12 cellular contexts compared by ENCODE assay signal in the genomic region with DNA sequence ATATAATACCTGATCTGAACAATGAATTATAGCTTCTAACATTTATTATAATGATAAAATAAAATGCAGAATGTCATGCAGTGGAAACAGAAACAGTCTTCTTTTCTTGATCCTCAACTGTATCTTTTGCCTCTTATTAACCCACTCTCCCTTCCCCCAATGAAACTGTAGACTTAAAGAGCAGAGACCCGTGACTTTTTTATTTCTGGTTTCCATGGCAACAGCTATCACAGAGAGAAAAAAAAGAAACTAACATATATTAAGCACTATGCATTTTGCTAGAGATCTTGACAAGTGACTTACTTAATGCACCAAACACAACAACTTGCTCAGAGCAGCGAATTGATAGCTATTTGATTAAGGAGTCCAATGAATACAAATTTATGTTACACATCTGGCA.
"Had no signal": no experiment of that assay in that cellular context is flagged by ENCODE, and none has a peak within 500 bp of the region (broad histone marks: within the 10 kb centered on the region; RNA-seq: fewer than 3 reads in every experiment).

No MANE protein-coding gene starts in this region.

- H3K4me3 ChIP-seq: coronary artery, gastrocnemius medialis, right atrium auricular region, smooth muscle cell, uterus had no signal

- H3K4me3 Mint-ChIP-seq: activated naive CD4-positive, alpha-beta T cell treated with anti-CD3 and anti-CD28 coated beads for 36 hours; WTC11 had no signal

- H3K9me3 Mint-ChIP-seq: activated naive CD4-positive, alpha-beta T cell treated with anti-CD3 and anti-CD28 coated beads for 36 hours had no signal

- H3K27ac Mint-ChIP-seq: activated naive CD4-positive, alpha-beta T cell treated with anti-CD3 and anti-CD28 coated beads for 36 hours; WTC11 had no signal

- H3K36me3 ChIP-seq: gastrocnemius medialis, right atrium auricular region, uterus had no signal

- DNase-seq: activated CD4-positive, alpha-beta T cell treated with anti-CD3 and anti-CD28 coated beads for 48 hours; activated naive CD4-positive, alpha-beta T cell treated with anti-CD3 and anti-CD28 coated beads for 36 hours; central memory CD4-positive, alpha-beta T cell; effector CD8-positive, alpha-beta T cell; gastrocnemius medialis; midbrain; uterus had no signal

- H3K9me3 ChIP-seq: gastrocnemius medialis, uterus had no signal

- H3K27ac ChIP-seq: coronary artery, gastrocnemius medialis, parathyroid adenoma, right atrium auricular region, uterus had no signal

- ATAC-seq: gastrocnemius medialis, WTC11 had no signal

- H3K27me3 ChIP-seq: gastrocnemius medialis, right atrium auricular region, uterus had no signal

- H3K4me1 ChIP-seq: gastrocnemius medialis, parathyroid adenoma, right atrium auricular region, uterus had no signal
